Comparison of ENCODE assay signal across 9 cellular contexts in genomic region chr12:71665109-71665476, GRCh38. TPM values are rescaled to one million over a fixed set of nuclear protein-coding genes. Genes with fewer than 3 reads are reported as not detected.
DNase-seq lines count a peak whose midpoint lies in the region; ATAC-seq and TF ChIP-seq lines count a peak whose summit lies in the region.
"Had no signal": no experiment of that assay in that cellular context is flagged by ENCODE, and none has a peak within 500 bp of the region (broad histone marks: within the 10 kb centered on the region; RNA-seq: fewer than 3 reads in every experiment).

No MANE protein-coding gene starts in this region.

- H3K4me3 ChIP-seq in kidney epithelial cell (ENCODE audit: low read depth, low read length) (peak overlapping the region; percentile 79), thoracic aorta (peak overlapping the region; percentile 86)

- H3K36me3 ChIP-seq in kidney epithelial cell (ENCODE audit: control insufficient read depth, insufficient read depth, low read length) (no peaks in the 10 kb centered on the region), thoracic aorta (no peaks in the 10 kb centered on the region)

- H3K36me3 Mint-ChIP-seq in activated T-cell treated with anti-CD3 and anti-CD28 coated beads, Interleukin-2, amount 50 U/mL, for 24 hours (ENCODE audit: low read depth), result peaks cover 58% of the 10 kb centered on the region
- peaks cover 25% of the 10 kb centered on the region for H3K36me3 Mint-ChIP-seq in activated T-helper 1 cell treated with anti-CD3 and anti-CD28 coated beads, Interleukin-12 subunit alpha, Interleukin-12 subunit beta, Interleukin-2, Interleukin-4 antibody, amounts not matched to agents 30 ng/mL and 10 ng/mL and 1 ng/mL, durations not matched to agents 14 hours and 24 hours and 36 hours (ENCODE audit: low read depth)

- intact Hi-C loops in activated T-helper 1 cell treated with anti-CD3 and anti-CD28 coated beads, Interleukin-12 subunit alpha, Interleukin-12 subunit beta, Interleukin-2, Interleukin-4 antibody, amounts not matched to agents 30 ng/mL and 10 ng/mL and 1 ng/mL, durations not matched to agents 14 hours and 24 hours and 36 hours (cut with micrococcal nuclease), result loop anchor here (2.0 kb wide), 2 partner anchors 82 to 274 kb away; partner anchors contain the start of gene TPH2

- H3K27ac ChIP-seq in thoracic aorta, result peak overlapping the region in 1 of 2 donors; percentile 96

- no peak for ATAC-seq in thoracic aorta (ENCODE audit: insufficient number of reproducible peaks, low FRiP score, low read depth)

- H3K4me1 Mint-ChIP-seq in activated T-cell treated with anti-CD3 and anti-CD28 coated beads, Interleukin-2, amount 50 U/mL, for 24 hours (ENCODE audit: low read depth), result peaks cover 32% of the 10 kb centered on the region
- peaks cover 33% of the 10 kb centered on the region for H3K4me1 Mint-ChIP-seq in activated T-helper 1 cell treated with anti-CD3 and anti-CD28 coated beads, Interleukin-12 subunit alpha, Interleukin-12 subunit beta, Interleukin-2, Interleukin-4 antibody, amounts not matched to agents 30 ng/mL and 10 ng/mL and 1 ng/mL, durations not matched to agents 14 hours and 24 hours and 36 hours (ENCODE audit: low read depth)

- no peak for DNase-seq in activated T-cell treated with anti-CD3 and anti-CD28 coated beads, Interleukin-2, amount 50 U/mL, for 24 hours
- no peak for DNase-seq in activated T-cell treated with anti-CD3 and anti-CD28 coated beads, Interleukin-2, amount 50 U/mL, for 48 hours
- DNase-seq in activated T-helper 1 cell treated with anti-CD3 and anti-CD28 coated beads, Interleukin-12 subunit alpha, Interleukin-12 subunit beta, Interleukin-2, Interleukin-4 antibody, amounts not matched to agents 30 ng/mL and 10 ng/mL and 1 ng/mL, durations not matched to agents 14 hours and 24 hours and 36 hours (ENCODE audit: low spot score), result no peak
- DNase-seq in kidney epithelial cell (ENCODE audit: low read depth) (no peak), thoracic aorta (ENCODE audit: low spot score) (no peak), CD1c-positive myeloid dendritic cell (ENCODE audit: extremely low spot score) (no peak)
- no peak for DNase-seq in activated effector memory CD4-positive, alpha-beta T cell treated with Interleukin-2 at 50 U/mL for 16 hours
- no peak for DNase-seq in activated CD8-positive, alpha-beta memory T cell treated with anti-CD3 and anti-CD28 coated beads for 24 hours
- DNase-seq: stimulated activated CD4-positive, alpha-beta T cell treated with anti-CD3 and anti-CD28 coated beads, Interleukin-2, amount 100 ng/mL, for 24 hours had no signal

- no peaks in the 10 kb centered on the region for H3K27me3 ChIP-seq in kidney epithelial cell (ENCODE audit: control insufficient read depth, insufficient read depth, low read length)
- H3K27me3 ChIP-seq in thoracic aorta (replicated peaks; ENCODE audit: insufficient read depth), result no peaks in the 10 kb centered on the region

- H3K9me3 ChIP-seq in thoracic aorta, result no peaks in the 10 kb centered on the region

- H3K27ac Mint-ChIP-seq in activated T-cell treated with anti-CD3 and anti-CD28 coated beads, Interleukin-2, amount 50 U/mL, for 24 hours, result peak overlapping the region; percentile 100
- peak overlapping the region; percentile 99 for H3K27ac Mint-ChIP-seq in activated T-helper 1 cell treated with anti-CD3 and anti-CD28 coated beads, Interleukin-12 subunit alpha, Interleukin-12 subunit beta, Interleukin-2, Interleukin-4 antibody, amounts not matched to agents 30 ng/mL and 10 ng/mL and 1 ng/mL, durations not matched to agents 14 hours and 24 hours and 36 hours

- peaks cover 14 to 30% of the 10 kb centered on the region in 2 donors for H3K4me1 ChIP-seq in thoracic aorta (ENCODE audit: control insufficient read depth in 1 of 2, low read depth in 2 of 2)

- no peaks in the 10 kb centered on the region for H3K9me3 Mint-ChIP-seq in activated T-cell treated with anti-CD3 and anti-CD28 coated beads, Interleukin-2, amount 50 U/mL, for 24 hours
- no peaks in the 10 kb centered on the region for H3K9me3 Mint-ChIP-seq in activated T-helper 1 cell treated with anti-CD3 and anti-CD28 coated beads, Interleukin-12 subunit alpha, Interleukin-12 subunit beta, Interleukin-2, Interleukin-4 antibody, amounts not matched to agents 30 ng/mL and 10 ng/mL and 1 ng/mL, durations not matched to agents 14 hours and 24 hours and 36 hours

- H3K27me3 Mint-ChIP-seq in activated T-cell treated with anti-CD3 and anti-CD28 coated beads, Interleukin-2, amount 50 U/mL, for 24 hours, result no peaks in the 10 kb centered on the region
- H3K27me3 Mint-ChIP-seq in activated T-helper 1 cell treated with anti-CD3 and anti-CD28 coated beads, Interleukin-12 subunit alpha, Interleukin-12 subunit beta, Interleukin-2, Interleukin-4 antibody, amounts not matched to agents 30 ng/mL and 10 ng/mL and 1 ng/mL, durations not matched to agents 14 hours and 24 hours and 36 hours (ENCODE audit: insufficient read depth), result no peaks in the 10 kb centered on the region

- peak overlapping the region; percentile 100 for H3K4me3 Mint-ChIP-seq in activated T-cell treated with anti-CD3 and anti-CD28 coated beads, Interleukin-2, amount 50 U/mL, for 24 hours
- H3K4me3 Mint-ChIP-seq in activated T-helper 1 cell treated with anti-CD3 and anti-CD28 coated beads, Interleukin-12 subunit alpha, Interleukin-12 subunit beta, Interleukin-2, Interleukin-4 antibody, amounts not matched to agents 30 ng/mL and 10 ng/mL and 1 ng/mL, durations not matched to agents 14 hours and 24 hours and 36 hours, result peak overlapping the region; percentile 97

- TF ChIP-seq CTCF in kidney epithelial cell (IDR thresholded peaks at IDR 0.05; ENCODE audit: insufficient read depth, low read length, poor library complexity, severe bottlenecking), result no peak
- TF ChIP-seq CTCF in thoracic aorta (IDR thresholded peaks at IDR 0.05), result no peak

RNA-seq across cellular contexts. Expression of gene THAP2, which starts 1.0 kb away (rescaled TPM):
- total RNA-seq in activated T-helper 1 cell treated with anti-CD3 and anti-CD28 coated beads, Interleukin-12 subunit alpha, Interleukin-12 subunit beta, Interleukin-2, Interleukin-4 antibody, amounts not matched to agents 30 ng/mL and 10 ng/mL and 1 ng/mL, durations not matched to agents 14 hours and 24 hours and 36 hours, result 5.7 and 5.9 TPM in 2 replicates
- 4.1 and 6.1 TPM in 2 replicates for total RNA-seq in kidney epithelial cell
- total RNA-seq in thoracic aorta, result 1 to 10 TPM in 1 of 2 donors, under 1 TPM in 1; 0.95 to 5.9 TPM

RNA-seq across cellular contexts. Expression of gene ZFC3H1, which starts 1.4 kb away (rescaled TPM):
- total RNA-seq in activated T-helper 1 cell treated with anti-CD3 and anti-CD28 coated beads, Interleukin-12 subunit alpha, Interleukin-12 subunit beta, Interleukin-2, Interleukin-4 antibody, amounts not matched to agents 30 ng/mL and 10 ng/mL and 1 ng/mL, durations not matched to agents 14 hours and 24 hours and 36 hours, result 57.7 and 58.6 TPM in 2 replicates
- 22.3 and 25.2 TPM in 2 replicates for total RNA-seq in kidney epithelial cell
- 100 to 1,000 TPM in 1 of 2 donors, 10 to 100 TPM in 1; 48.6 to 101 TPM for total RNA-seq in thoracic aorta

RNA-seq across cellular contexts. Expression of gene TMEM19, which starts 20.8 kb away (rescaled TPM):
- total RNA-seq in activated T-helper 1 cell treated with anti-CD3 and anti-CD28 coated beads, Interleukin-12 subunit alpha, Interleukin-12 subunit beta, Interleukin-2, Interleukin-4 antibody, amounts not matched to agents 30 ng/mL and 10 ng/mL and 1 ng/mL, durations not matched to agents 14 hours and 24 hours and 36 hours, result 10.6 and 11.3 TPM in 2 replicates
- 13.1 and 15.1 TPM in 2 replicates for total RNA-seq in kidney epithelial cell
- total RNA-seq in thoracic aorta, result 10 to 100 TPM; 18.4 to 39.4 TPM
